In the genomic region with DNA sequence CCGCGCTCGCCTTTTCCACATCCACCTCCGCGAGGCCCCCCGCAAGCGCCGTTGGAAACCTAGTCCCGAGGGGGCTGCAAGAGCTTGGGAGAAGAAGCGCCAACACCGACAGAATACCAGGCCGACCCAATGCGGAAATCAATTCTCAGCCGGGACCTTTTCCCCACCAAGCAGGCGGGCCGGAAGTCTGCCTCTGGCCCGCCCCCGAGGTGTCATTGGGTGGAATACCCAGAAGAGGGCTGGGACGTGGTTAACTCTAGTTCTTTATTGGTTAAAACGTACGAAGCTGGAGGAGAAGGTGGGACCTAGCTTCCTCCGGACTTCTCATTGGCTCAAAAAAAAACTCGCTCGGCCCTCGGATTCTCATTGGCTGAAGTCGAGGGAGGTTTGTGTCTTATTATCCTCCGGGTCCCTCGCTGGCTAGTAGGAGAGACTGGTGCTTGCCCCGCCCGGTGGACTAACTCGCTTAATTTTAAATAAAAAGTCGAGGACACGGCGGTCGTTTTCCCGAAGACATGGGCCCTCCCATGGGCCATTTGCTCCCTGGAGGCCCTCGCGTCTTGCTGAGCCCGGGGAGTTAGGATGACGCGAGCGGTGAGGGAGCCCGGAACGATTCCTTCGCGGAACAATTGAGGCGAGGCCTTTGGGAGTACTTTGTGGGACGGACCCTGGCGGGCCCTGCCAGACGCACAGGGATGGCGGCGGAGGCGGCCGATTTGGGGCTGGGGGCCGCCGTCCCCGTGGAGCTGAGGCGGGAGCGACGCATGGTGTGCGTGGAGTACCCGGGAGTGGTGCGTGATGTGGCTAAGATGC, we compare ENCODE assay signal across 8 cellular contexts. TPM values are rescaled to one million over a fixed set of nuclear protein-coding genes. Genes with fewer than 3 reads are reported as not detected.
DNase-seq lines count a peak whose midpoint lies in the region; ATAC-seq and TF ChIP-seq lines count a peak whose summit lies in the region.

A gene with protein sequence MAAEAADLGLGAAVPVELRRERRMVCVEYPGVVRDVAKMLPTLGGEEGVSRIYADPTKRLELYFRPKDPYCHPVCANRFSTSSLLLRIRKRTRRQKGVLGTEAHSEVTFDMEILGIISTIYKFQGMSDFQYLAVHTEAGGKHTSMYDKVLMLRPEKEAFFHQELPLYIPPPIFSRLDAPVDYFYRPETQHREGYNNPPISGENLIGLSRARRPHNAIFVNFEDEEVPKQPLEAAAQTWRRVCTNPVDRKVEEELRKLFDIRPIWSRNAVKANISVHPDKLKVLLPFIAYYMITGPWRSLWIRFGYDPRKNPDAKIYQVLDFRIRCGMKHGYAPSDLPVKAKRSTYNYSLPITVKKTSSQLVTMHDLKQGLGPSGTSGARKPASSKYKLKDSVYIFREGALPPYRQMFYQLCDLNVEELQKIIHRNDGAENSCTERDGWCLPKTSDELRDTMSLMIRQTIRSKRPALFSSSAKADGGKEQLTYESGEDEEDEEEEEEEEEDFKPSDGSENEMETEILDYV (plus strand): TSS at position 681 of the 813 bp plus-strand sequence. CDS start 15 bp downstream, at position 696.

- intact Hi-C loops in IMR-90 (cut with micrococcal nuclease) = no loop called here

- peak within 1 kb of the TSS; percentile 97 for H3K9ac ChIP-seq in IMR-90 (ENCODE audit: low read depth, low read length)

- H3K14ac ChIP-seq in IMR-90 (replicated peaks; ENCODE audit: low read depth, low read length) = peak within 1 kb of the TSS; percentile 94

- DNase-seq in DMS 273 (lab: John Stamatoyannopoulos, UW; ENCODE audit: unreplicated experiment) (peak; percentile 99), IMR-90 (peak; percentile 99), OCI-M1 (lab: John Stamatoyannopoulos, UW) (peak; percentile 99), activated T-cell treated with anti-CD3 and anti-CD28 coated beads for 24 hours (ENCODE audit: low read depth) (peak; percentile 89), epidermal melanocyte (ENCODE audit: insufficient read length, low spot score) (peak; percentile 100), middle frontal gyrus (ENCODE audit: extremely low spot score, low spot score) (peak; percentile 96)
- peak; percentile 82 for DNase-seq in stimulated activated CD8-positive, alpha-beta memory T cell treated with anti-CD3 and anti-CD28 coated beads, Interleukin-2, amount 100 ng/mL, for 48 hours (ENCODE audit: low read depth in 2 of 2)

- H4K91ac ChIP-seq in IMR-90 (ENCODE audit: insufficient read depth, low read depth, low read length) = peak within 1 kb of the TSS; percentile 87

- H3K56ac ChIP-seq in IMR-90 (ENCODE audit: extremely low read depth, insufficient read depth, low read length) = peak within 1 kb of the TSS; percentile 73

- dilution Hi-C loops in IMR-90 (cut with HindIII; ENCODE audit: low sequenced_read_pairs, unreplicated experiment) = no loop called here

- H4K20me1 ChIP-seq in IMR-90 (ENCODE audit: insufficient read depth, low read length) = peaks cover 18% of the 10 kb centered on the region

- H3K79me1 ChIP-seq in IMR-90 (ENCODE audit: low read depth in 1 of 2, low read length in 2 of 2) = peaks cover 35 to 60% of the 10 kb centered on the region in 2 experiments

- TF ChIP-seq POLR2A in IMR-90 (IDR thresholded peaks at IDR 0.05; ENCODE audit: low read depth, low read length) = peak; percentile 60

- in situ Hi-C loops in IMR-90 (cut with MboI; ENCODE audit: low sequenced_read_pairs) = loop anchor here (25.0 kb wide), 1 partner anchor 457 kb away; a partner anchor contains a TSS

- peak within 1 kb of the TSS; percentile 99 for H2AK9ac ChIP-seq in IMR-90 (replicated peaks; ENCODE audit: low read depth, low read length, poor library complexity)

- peak; percentile 93 for ATAC-seq in GM21528 (IDR thresholded peaks at IDR 0.05; ENCODE audit: low FRiP score, unreplicated experiment)
- ATAC-seq in IMR-90 (ENCODE audit: low read depth) = peak; percentile 98

- peaks cover 6% of the 10 kb centered on the region for H3K4me1 ChIP-seq in IMR-90 (ENCODE audit: control insufficient read depth, insufficient read depth, low read length)

- peak within 1 kb of the TSS; percentile 83 for H2BK120ac ChIP-seq in IMR-90 (ENCODE audit: low read depth, low read length)

- peaks cover 5% of the 10 kb centered on the region for H3K9me1 ChIP-seq in IMR-90 (ENCODE audit: insufficient read depth, low read length)

- CTCF ChIA-PET in IMR-90 (lab: Yijun Ruan, JAX) = interaction anchor here (0.5 to 1.7 kb wide), 4 partner anchors 9 to 131 kb away, joined by 3 to 10 read pairs (median 6); no protein-coding TSS in a partner anchor

- peak within 1 kb of the TSS; percentile 94 for H4K5ac ChIP-seq in IMR-90 (ENCODE audit: low read depth, low read length)

- H3K27ac ChIP-seq in IMR-90 (ENCODE audit: insufficient read depth, low read length) = peak within 1 kb of the TSS; percentile 89

- H2BK20ac ChIP-seq in IMR-90 (ENCODE audit: low read depth, low read length) = no peak within 1 kb of the TSS

- H3K23ac ChIP-seq in IMR-90 (ENCODE audit: low read depth, low read length) = peak within 1 kb of the TSS; percentile 92

- peak within 1 kb of the TSS; percentile 83 for H2AK5ac ChIP-seq in IMR-90 (ENCODE audit: low read depth, low read length)

- POLR2A ChIA-PET in IMR-90 (lab: Charles Lee; ENCODE audit: unreplicated experiment) = interaction anchor here (0.6 to 1.0 kb wide), 6 partner anchors 10 to 948 kb away, joined by 3 to 4 read pairs (median 4); no protein-coding TSS in a partner anchor

- TF ChIP-seq CTCF in IMR-90 (conservative IDR thresholded peaks at IDR 0.05; ENCODE audit: low read depth, low read length) = no peak

- peak within 1 kb of the TSS; percentile 99 for H2AFZ ChIP-seq in IMR-90 (replicated peaks; ENCODE audit: low read length, poor library complexity)

- peak within 1 kb of the TSS; percentile 29; the same call in 1 of the 2 replicates for H3K18ac ChIP-seq in IMR-90 (ENCODE audit: low read depth, low read length)

- H2BK5ac ChIP-seq in IMR-90 (ENCODE audit: low read depth, low read length, poor library complexity, severe bottlenecking) = peak within 1 kb of the TSS; percentile 86

- peaks cover 7% of the 10 kb centered on the region; the same call in 1 of the 2 replicates for H3K36me3 ChIP-seq in IMR-90 (ENCODE audit: control insufficient read depth, insufficient read depth, low read length)

- H4K8ac ChIP-seq in IMR-90 (ENCODE audit: low read depth in 2 of 2, low read length in 2 of 2) = peak within 1 kb of the TSS; percentile 97 to 99

- TF ChIP-seq RAD21 in IMR-90 (IDR thresholded peaks at IDR 0.05; ENCODE audit: low read length) = no peak

- H3K9me3 ChIP-seq in IMR-90 (ENCODE audit: control insufficient read depth, insufficient read depth, low read length) = no peaks in the 10 kb centered on the region

- peak within 1 kb of the TSS; percentile 94 for H3K4me3 ChIP-seq in IMR-90 (ENCODE audit: insufficient read depth, low read depth, low read length)

- H3K4me2 ChIP-seq in IMR-90 (ENCODE audit: low read depth, low read length) = peak within 1 kb of the TSS; percentile 92

- no peaks in the 10 kb centered on the region for H3K27me3 ChIP-seq in IMR-90 (ENCODE audit: control insufficient read depth, insufficient read depth, low read length)

- peak within 1 kb of the TSS; percentile 95 for H3K4ac ChIP-seq in IMR-90 (ENCODE audit: low read depth, low read length)

- BruUV-seq in IMR-90 (replicated peaks; lab: Mats Ljungman, UMichigan) = no TSS peak

- no peak within 1 kb of the TSS; the same call in 2 of the 3 replicates for H2BK15ac ChIP-seq in IMR-90 (ENCODE audit: low read depth, low read length)

- 0% methylated on average over 27 of the region's 63 CpGs; no CpG with 5 or more reads in 1 of the 2 experiments for WGBS in IMR-90 (ENCODE audit: extremely low coverage in 2 of 2, insufficient read length in 1 of 2), 2 experiments

TF ChIP-seq in IMR-90, 13 proteins besides CTCF, POLR2A, EP300 and RAD21:
- TF ChIP-seq FOS (IDR thresholded peaks at IDR 0.05; ENCODE audit: low read depth, low read length) (peak; percentile 15; the same call in 1 of the 2 replicates), MAFK (IDR thresholded peaks at IDR 0.05; ENCODE audit: low read depth, low read length) (no peak), BHLHE40 (IDR thresholded peaks at IDR 0.05; ENCODE audit: low read depth, low read length) (no peak), CEBPB (IDR thresholded peaks at IDR 0.05; ENCODE audit: low read depth, low read length) (no peak), MXI1 (IDR thresholded peaks at IDR 0.05; ENCODE audit: borderline replicate concordance, low read depth, low read length) (peak; percentile 61; the same call in 1 of the 2 replicates), SMC3 (IDR thresholded peaks at IDR 0.05; ENCODE audit: low read depth, low read length) (no peak), MAZ (IDR thresholded peaks at IDR 0.05; ENCODE audit: borderline replicate concordance, low read depth, low read length) (peak; percentile 75; the same call in 1 of the 2 replicates), NFE2L2 (IDR thresholded peaks at IDR 0.05; ENCODE audit: low read depth, low read length) (no peak), RCOR1 (IDR thresholded peaks at IDR 0.05; ENCODE audit: insufficient replicate concordance, low read length) (no peak), RFX5 (IDR thresholded peaks at IDR 0.05; ENCODE audit: low read depth, low read length) (no peak), CHD1 (IDR thresholded peaks at IDR 0.05; ENCODE audit: low read depth, low read length) (0 out of 2 replicates have a peak, but pooled peaks have one; percentile 30)
- TF ChIP-seq, protein P1, sequence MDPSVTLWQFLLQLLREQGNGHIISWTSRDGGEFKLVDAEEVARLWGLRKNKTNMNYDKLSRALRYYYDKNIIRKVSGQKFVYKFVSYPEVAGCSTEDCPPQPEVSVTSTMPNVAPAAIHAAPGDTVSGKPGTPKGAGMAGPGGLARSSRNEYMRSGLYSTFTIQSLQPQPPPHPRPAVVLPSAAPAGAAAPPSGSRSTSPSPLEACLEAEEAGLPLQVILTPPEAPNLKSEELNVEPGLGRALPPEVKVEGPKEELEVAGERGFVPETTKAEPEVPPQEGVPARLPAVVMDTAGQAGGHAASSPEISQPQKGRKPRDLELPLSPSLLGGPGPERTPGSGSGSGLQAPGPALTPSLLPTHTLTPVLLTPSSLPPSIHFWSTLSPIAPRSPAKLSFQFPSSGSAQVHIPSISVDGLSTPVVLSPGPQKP (IDR thresholded peaks at IDR 0.05; ENCODE audit: borderline replicate concordance, low read depth, low read length) = no peak
- TF ChIP-seq, protein P2, sequence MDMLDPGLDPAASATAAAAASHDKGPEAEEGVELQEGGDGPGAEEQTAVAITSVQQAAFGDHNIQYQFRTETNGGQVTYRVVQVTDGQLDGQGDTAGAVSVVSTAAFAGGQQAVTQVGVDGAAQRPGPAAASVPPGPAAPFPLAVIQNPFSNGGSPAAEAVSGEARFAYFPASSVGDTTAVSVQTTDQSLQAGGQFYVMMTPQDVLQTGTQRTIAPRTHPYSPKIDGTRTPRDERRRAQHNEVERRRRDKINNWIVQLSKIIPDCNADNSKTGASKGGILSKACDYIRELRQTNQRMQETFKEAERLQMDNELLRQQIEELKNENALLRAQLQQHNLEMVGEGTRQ (IDR thresholded peaks at IDR 0.05; ENCODE audit: low read depth, low read length) = no peak

RNA-seq across cellular contexts. Expression of the gene that starts here (rescaled TPM):
- total RNA-seq in IMR-90 (2012; rRNA removed) = 49.1 and 51.1 TPM in 2 replicates
- 50.7 and 52.3 TPM in 2 replicates for polyA plus RNA-seq in IMR-90 (2012; rRNA removed)
- 31.2 and 35.4 TPM in 2 replicates for polyA plus RNA-seq in IMR-90 (2012; cell fraction: cytosol; rRNA removed)
- 128 and 155 TPM in 2 replicates for polyA plus RNA-seq in IMR-90 (2012; cell fraction: nucleus; rRNA removed; ENCODE audit: low replicate concordance)

Comparison
In these comparisons a context has a peak if more than half of its experiments do, and no peak if none do; other contexts are left out.
1. Peak in every context shown above with its lines: DNase-seq, ATAC-seq, H3K4me3 ChIP-seq and H3K27ac ChIP-seq.